ENCODE assay signal across 27 cellular contexts in the genomic region with DNA sequence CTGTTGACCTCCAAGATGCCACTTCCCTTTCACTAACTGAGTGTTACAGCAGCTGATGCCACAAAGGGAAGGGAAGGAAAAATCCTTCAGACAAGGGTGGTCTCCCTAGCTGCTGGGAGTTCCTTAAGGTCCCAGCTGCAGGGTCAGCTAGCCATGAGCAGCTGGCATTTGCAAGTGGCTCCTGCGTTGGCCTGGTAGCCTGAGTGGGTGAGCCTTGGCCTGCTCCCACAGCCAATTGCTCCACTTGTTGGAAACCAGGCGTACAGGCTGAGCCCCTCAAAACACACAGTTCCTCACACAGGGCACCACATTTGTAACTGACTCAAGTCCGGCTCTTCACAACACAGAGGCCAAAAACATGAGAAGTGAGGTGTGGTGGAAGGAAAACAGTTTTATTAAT.
"Had no signal": no experiment of that assay in that cellular context is flagged by ENCODE, and none has a peak within 500 bp of the region (broad histone marks: within the 10 kb centered on the region; RNA-seq: fewer than 3 reads in every experiment).

No MANE protein-coding gene starts in this region.

- FAIRE-seq: pancreas had no signal

- ATAC-seq: activated CD8-positive, alpha-beta memory T cell treated with anti-CD3 and anti-CD28 coated beads, Interleukin-2, amount 10 ng/mL, durations not matched to agents 7 days and 5 days; activated CD8-positive, alpha-beta T cell treated with anti-CD3 and anti-CD28 coated beads, Interleukin-2, amount 10 ng/mL, durations not matched to agents 7 days and 5 days; activated naive CD4-positive, alpha-beta T cell treated with anti-CD3 and anti-CD28 coated beads, Interleukin-2, amount 50 U/mL, for 72 hours; esophagus mucosa; heart right ventricle; pancreas; T-helper 17 cell; WTC11 had no signal

- H3K27ac ChIP-seq: breast epithelium, heart right ventricle, left ventricle myocardium inferior, neutrophil, pancreas, prostate gland, sigmoid colon, testis, uterus had no signal

- H3K4me3 ChIP-seq: breast epithelium, heart right ventricle, left ventricle myocardium inferior, lung, pancreas, prostate gland, sigmoid colon, testis, uterus had no signal

- H3K9me3 ChIP-seq: breast epithelium, heart right ventricle, left ventricle myocardium inferior, neutrophil, pancreas, prostate gland, sigmoid colon, testis, uterus had no signal

- H3K4me1 ChIP-seq: breast epithelium, heart right ventricle, left ventricle myocardium inferior, pancreas, prostate gland, sigmoid colon, testis, uterus had no signal

- H3K27me3 ChIP-seq: breast epithelium, heart right ventricle, neutrophil, pancreas, sigmoid colon, testis, uterus had no signal

- H3K36me3 ChIP-seq: breast epithelium, left ventricle myocardium inferior, pancreas, prostate gland, sigmoid colon, uterus had no signal

- DNase-seq: activated CD4-positive, alpha-beta T cell treated with anti-CD3 and anti-CD28 coated beads, Interleukin-2, amount 50 U/mL, for 1 hour; activated CD8-positive, alpha-beta memory T cell treated with anti-CD3 and anti-CD28 coated beads, Interleukin-2, amount 10 ng/mL, durations not matched to agents 7 days and 5 days; activated CD8-positive, alpha-beta T cell treated with anti-CD3 and anti-CD28 coated beads, Interleukin-2, amount 10 ng/mL, durations not matched to agents 7 days and 5 days; activated T-cell treated with anti-CD3 and anti-CD28 coated beads, Interleukin-2, amount 50 U/mL, for 48 hours; central memory CD4-positive, alpha-beta T cell; endodermal cell; foreskin melanocyte; heart right ventricle; left ventricle myocardium inferior; nephron progenitor cell; pancreas; retina; sigmoid colon; stimulated activated CD4-positive, alpha-beta T cell treated with anti-CD3 and anti-CD28 coated beads, Interleukin-15, amount 100 ng/mL, for 24 hours; stimulated activated CD4-positive, alpha-beta T cell treated with anti-CD3 and anti-CD28 coated beads, Interleukin-2, amount 100 ng/mL, for 24 hours; stimulated activated naive CD4-positive, alpha-beta T cell treated with Interleukin-2 at 50 U/mL for 16 hours; T-helper 17 cell; T1000; testis; uterus had no signal
